8 cellular contexts compared by ENCODE assay signal in the genomic region with DNA sequence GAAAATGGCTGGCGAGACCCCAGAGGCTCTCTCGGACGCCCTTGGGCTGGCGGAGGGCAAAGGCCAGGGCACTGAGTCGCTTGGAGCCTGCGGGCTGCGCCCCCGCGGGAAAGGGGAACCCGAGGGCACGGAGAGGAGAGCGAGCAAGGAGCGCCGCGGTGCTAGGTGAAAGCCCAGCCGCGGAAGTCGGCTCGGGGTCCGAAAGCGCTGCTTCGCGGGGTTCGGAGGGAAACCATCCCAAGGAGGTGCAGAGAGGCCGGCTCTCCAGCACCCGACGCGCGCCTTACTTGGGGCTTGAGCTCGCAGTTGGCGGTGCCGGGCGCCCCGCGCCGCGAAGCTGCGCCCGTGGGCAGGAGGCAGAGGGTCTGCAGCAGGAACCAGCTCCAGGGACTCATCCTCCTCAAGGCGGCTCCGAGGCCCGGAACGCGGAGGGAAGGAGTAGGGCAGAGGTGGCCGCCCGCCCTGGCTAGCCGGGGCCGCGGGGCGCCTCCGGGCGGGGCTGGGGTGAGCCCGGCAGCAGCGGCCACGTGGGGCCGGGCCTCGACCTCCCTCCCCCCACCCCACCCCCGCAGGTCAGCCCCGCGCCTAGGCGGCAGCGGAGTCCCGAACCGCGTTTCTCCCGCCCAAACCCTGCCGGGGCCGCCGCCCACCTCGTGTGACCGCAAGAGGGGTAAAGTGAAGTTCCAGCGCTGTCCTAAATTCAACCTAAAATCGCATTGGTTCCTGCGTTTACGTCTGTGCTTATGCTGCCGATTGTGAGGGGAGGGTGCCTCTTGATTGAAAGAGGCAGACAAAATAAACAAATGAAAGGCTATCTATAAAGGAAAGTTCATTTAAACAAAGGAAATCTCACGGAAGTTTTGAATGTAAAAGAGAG. TPM values are rescaled to one million over a fixed set of nuclear protein-coding genes. Genes with fewer than 3 reads are reported as not detected.
A peak's percentile ranks its signal among the peaks of the same experiment; 100 is the strongest.
DNase-seq lines count a peak whose midpoint lies in the region; ATAC-seq and TF ChIP-seq lines count a peak whose summit lies in the region.

A gene with protein sequence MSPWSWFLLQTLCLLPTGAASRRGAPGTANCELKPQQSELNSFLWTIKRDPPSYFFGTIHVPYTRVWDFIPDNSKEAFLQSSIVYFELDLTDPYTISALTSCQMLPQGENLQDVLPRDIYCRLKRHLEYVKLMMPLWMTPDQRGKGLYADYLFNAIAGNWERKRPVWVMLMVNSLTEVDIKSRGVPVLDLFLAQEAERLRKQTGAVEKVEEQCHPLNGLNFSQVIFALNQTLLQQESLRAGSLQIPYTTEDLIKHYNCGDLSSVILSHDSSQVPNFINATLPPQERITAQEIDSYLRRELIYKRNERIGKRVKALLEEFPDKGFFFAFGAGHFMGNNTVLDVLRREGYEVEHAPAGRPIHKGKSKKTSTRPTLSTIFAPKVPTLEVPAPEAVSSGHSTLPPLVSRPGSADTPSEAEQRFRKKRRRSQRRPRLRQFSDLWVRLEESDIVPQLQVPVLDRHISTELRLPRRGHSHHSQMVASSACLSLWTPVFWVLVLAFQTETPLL (minus strand): TSS at position 440 of the 877 bp plus-strand sequence. CDS start 45 bp downstream, at position 395.

- TF ChIP-seq CTCF in GM12864 (IDR thresholded peaks at IDR 0.05; ENCODE audit: low read depth, low read length, missing control alignments): no peak
- TF ChIP-seq CTCF in OCI-LY3 (IDR thresholded peaks at IDR 0.05; ENCODE audit: low read depth, low read length): no peak
- TF ChIP-seq CTCF in hepatocyte (IDR thresholded peaks at IDR 0.05; ENCODE audit: poor library complexity): no peak

- DNase-seq in GM12864 (ENCODE audit: low read depth): no peak
- DNase-seq in activated naive CD4-positive, alpha-beta T cell treated with anti-CD3 and anti-CD28 coated beads, Interleukin-2, amount 50 U/mL, for 16 hours: peak; percentile 64
- peak; percentile 34 for DNase-seq in hepatocyte (ENCODE audit: low spot score)
- no peak for DNase-seq in COLO829 (ENCODE audit: low spot score)
- no peak for DNase-seq in amygdala (lab: John Stamatoyannopoulos, UW)

- H3K36me3 ChIP-seq in OCI-LY3 (replicated peaks; ENCODE audit: low read depth, low read length) (no peaks in the 10 kb centered on the region), hepatocyte (replicated peaks; ENCODE audit: insufficient read depth, low read depth) (no peaks in the 10 kb centered on the region), skeletal muscle tissue (ENCODE audit: control insufficient read depth in 3 of 3, insufficient read depth in 3 of 3, low read length in 3 of 3) (no peaks in the 10 kb centered on the region)

- H3K4me2 ChIP-seq in OCI-LY3 (ENCODE audit: low read length) (peak within 1 kb of the TSS; percentile 90), hepatocyte (peak within 1 kb of the TSS; percentile 96)

- H4K20me1 ChIP-seq in OCI-LY3 (ENCODE audit: insufficient read depth, low read length): peaks cover 4% of the 10 kb centered on the region; the same call in 1 of the 2 replicates
- no peaks in the 10 kb centered on the region for H4K20me1 ChIP-seq in hepatocyte (ENCODE audit: insufficient read depth, poor library complexity, severe bottlenecking)

- H3K4me3 ChIP-seq in GM12864 (ENCODE audit: low read depth, low read length) (peak within 1 kb of the TSS; percentile 55), OCI-LY3 (ENCODE audit: low read length) (peak within 1 kb of the TSS; percentile 86), hepatocyte (peak within 1 kb of the TSS; percentile 73), skeletal muscle tissue (ENCODE audit: low read length in 3 of 3) (peak within 1 kb of the TSS; percentile 60 to 69 (median 64))

- peaks cover 16% of the 10 kb centered on the region for H3K4me1 ChIP-seq in OCI-LY3 (ENCODE audit: low read length)
- peaks cover 14% of the 10 kb centered on the region for H3K4me1 ChIP-seq in hepatocyte (ENCODE audit: insufficient read depth)
- H3K4me1 ChIP-seq in skeletal muscle tissue (ENCODE audit: control insufficient read depth in 3 of 3, insufficient read depth in 3 of 3, low read length in 3 of 3): peaks cover 13 to 24% (median 20%) of the 10 kb centered on the region in 3 donors

- peak within 1 kb of the TSS; percentile 96 for H2AFZ ChIP-seq in OCI-LY3 (ENCODE audit: low read depth, low read length)
- peak within 1 kb of the TSS; percentile 88 for H2AFZ ChIP-seq in hepatocyte

- no peaks in the 10 kb centered on the region for H3K27me3 ChIP-seq in OCI-LY3 (ENCODE audit: low read depth, low read length)
- H3K27me3 ChIP-seq in hepatocyte: peaks cover 54% of the 10 kb centered on the region
- peaks cover 15 to 38% (median 34%) of the 10 kb centered on the region in 3 donors for H3K27me3 ChIP-seq in skeletal muscle tissue (ENCODE audit: control insufficient read depth in 3 of 3, insufficient read depth in 3 of 3, low read length in 3 of 3)

- H3K9me3 ChIP-seq in OCI-LY3 (ENCODE audit: insufficient read depth, low read length): no peaks in the 10 kb centered on the region
- H3K9me3 ChIP-seq in hepatocyte (ENCODE audit: low read depth): no peaks in the 10 kb centered on the region
- no peaks in the 10 kb centered on the region for H3K9me3 ChIP-seq in skeletal muscle tissue (ENCODE audit: control insufficient read depth in 3 of 3, low read length in 3 of 3)

- H3K27ac ChIP-seq in OCI-LY3 (ENCODE audit: low read length) (peak within 1 kb of the TSS; percentile 67), hepatocyte (no peak within 1 kb of the TSS), skeletal muscle tissue (ENCODE audit: low read depth, low read length) (no peak within 1 kb of the TSS)

- no peak for ATAC-seq in HG03196 (IDR thresholded peaks at IDR 0.05; ENCODE audit: unreplicated experiment)

- H3K9me2 ChIP-seq in hepatocyte (replicated peaks; ENCODE audit: insufficient read depth): no peaks in the 10 kb centered on the region

- WGBS in hepatocyte (ENCODE audit: low lambda C conversion rate, missing lambda C conversion rate): 2% methylated on average over 53 of the region's 77 CpGs

- H3K79me2 ChIP-seq in OCI-LY3 (ENCODE audit: low read length): peaks cover 4% of the 10 kb centered on the region; the same call in 1 of the 2 replicates
- H3K79me2 ChIP-seq in hepatocyte: no peaks in the 10 kb centered on the region

- H3K9ac ChIP-seq in OCI-LY3 (ENCODE audit: low read length) (peak within 1 kb of the TSS; percentile 72), skeletal muscle tissue (ENCODE audit: low read depth in 1 of 3, low read length in 3 of 3) (peak within 1 kb of the TSS in 2 of 3 donors; percentile 32 to 58)

RNA-seq across cellular contexts. Expression of the gene that starts here (rescaled TPM):
- total RNA-seq in hepatocyte (2.2 and 4.1 TPM in 2 replicates), skeletal muscle tissue (1.0 TPM)
- 1.6 and 2.9 TPM in 2 replicates for polyA plus RNA-seq in hepatocyte

Comparison
In these comparisons a context has a peak if more than half of its experiments do, and no peak if none do; other contexts are left out.
1. DNase-seq: peak in activated naive CD4-positive, alpha-beta T cell treated with anti-CD3 and anti-CD28 coated beads, Interleukin-2, amount 50 U/mL, for 16 hours (single experiment) and hepatocyte (single experiment); none in GM12864 (single experiment), COLO829 (single experiment) and amygdala (0 of 56).
2. Peak in every context shown above with its lines, with median percentiles within 50 percentile points of each other: H3K4me3 ChIP-seq.